11 cellular contexts compared by ENCODE assay signal in genomic region chr9:98121096-98121495, GRCh38. TPM values are rescaled to one million over a fixed set of nuclear protein-coding genes. Genes with fewer than 3 reads are reported as not detected.
DNase-seq lines count a peak whose midpoint lies in the region; ATAC-seq and TF ChIP-seq lines count a peak whose summit lies in the region.
"Had no signal": no experiment of that assay in that cellular context is flagged by ENCODE, and none has a peak within 500 bp of the region (broad histone marks: within the 10 kb centered on the region; RNA-seq: fewer than 3 reads in every experiment).

No MANE protein-coding gene starts in this region.

- H3K79me2 ChIP-seq in SU-DHL-6 (ENCODE audit: insufficient read depth, low read length): no peaks in the 10 kb centered on the region

- no peak overlapping the region for H3K9ac ChIP-seq in SU-DHL-6 (ENCODE audit: low read length)

- H3K4me2 ChIP-seq in SU-DHL-6 (ENCODE audit: low read depth, low read length, poor library complexity, severe bottlenecking): peak overlapping the region; percentile 2

- H3K4me1 Mint-ChIP-seq in activated naive CD8-positive, alpha-beta T cell (ENCODE audit: low read depth): peaks cover 48% of the 10 kb centered on the region
- H3K4me1 Mint-ChIP-seq in activated naive CD8-positive, alpha-beta T cell treated with anti-CD3 and anti-CD28 coated beads, Interleukin-2, amount 50 U/mL, for 24 hours: peaks cover 35% of the 10 kb centered on the region
- peaks cover 6% of the 10 kb centered on the region for H3K4me1 Mint-ChIP-seq in chondrocyte (ENCODE audit: low read depth)

- TF ChIP-seq CTCF in SU-DHL-6 (IDR thresholded peaks at IDR 0.05; ENCODE audit: insufficient read depth, low read length, poor library complexity, severe bottlenecking): no peak
- TF ChIP-seq CTCF in fibroblast of mammary gland (conservative IDR thresholded peaks at IDR 0.05; ENCODE audit: control insufficient read depth, insufficient read depth, low read depth, low read length): no peak
- TF ChIP-seq CTCF in chondrocyte (IDR thresholded peaks at IDR 0.05): no peak

- no peaks in the 10 kb centered on the region for H4K20me1 ChIP-seq in SU-DHL-6 (ENCODE audit: low read depth, low read length)

- no peak overlapping the region for H3K4me3 ChIP-seq in SU-DHL-6 (ENCODE audit: insufficient read depth, low read length, poor library complexity, severe bottlenecking)
- H3K4me3 ChIP-seq in fibroblast of mammary gland (ENCODE audit: control insufficient read depth, low read depth, low read length): no peak overlapping the region

- no peaks in the 10 kb centered on the region for H3K27me3 ChIP-seq in SU-DHL-6 (ENCODE audit: low read length)

- no peaks in the 10 kb centered on the region for H3K9me3 Mint-ChIP-seq in activated naive CD8-positive, alpha-beta T cell (ENCODE audit: low read depth)
- H3K9me3 Mint-ChIP-seq in activated naive CD8-positive, alpha-beta T cell treated with anti-CD3 and anti-CD28 coated beads, Interleukin-2, amount 50 U/mL, for 24 hours: no peaks in the 10 kb centered on the region
- no peaks in the 10 kb centered on the region for H3K9me3 Mint-ChIP-seq in chondrocyte (ENCODE audit: low read depth)
- H3K9me3 Mint-ChIP-seq: memory B cell had no signal

- ATAC-seq in activated naive CD8-positive, alpha-beta T cell treated with anti-CD3 and anti-CD28 coated beads, Interleukin-2, amount 50 U/mL, for 24 hours: no peak

- no peak overlapping the region for H2AFZ ChIP-seq in SU-DHL-6 (ENCODE audit: low read depth, low read length, severe bottlenecking)

- no peaks in the 10 kb centered on the region for H3K9me2 ChIP-seq in SU-DHL-6 (replicated peaks; ENCODE audit: insufficient read depth, low read length)

- H3K4me3 Mint-ChIP-seq in activated naive CD8-positive, alpha-beta T cell: peak overlapping the region; percentile 87
- H3K4me3 Mint-ChIP-seq in activated naive CD8-positive, alpha-beta T cell treated with anti-CD3 and anti-CD28 coated beads, Interleukin-2, amount 50 U/mL, for 24 hours: no peak overlapping the region
- no peak overlapping the region for H3K4me3 Mint-ChIP-seq in chondrocyte (ENCODE audit: unreplicated experiment)

- H3K9me3 ChIP-seq in SU-DHL-6 (ENCODE audit: insufficient read depth, low read length): no peaks in the 10 kb centered on the region

- H3K36me3 ChIP-seq in SU-DHL-6 (ENCODE audit: low read length): no peaks in the 10 kb centered on the region

- H3K27ac ChIP-seq in SU-DHL-6 (ENCODE audit: low read depth, low read length): no peak overlapping the region

- H3K27ac Mint-ChIP-seq in activated naive CD8-positive, alpha-beta T cell: peak overlapping the region; percentile 87
- H3K27ac Mint-ChIP-seq in activated naive CD8-positive, alpha-beta T cell treated with anti-CD3 and anti-CD28 coated beads, Interleukin-2, amount 50 U/mL, for 24 hours: no peak overlapping the region
- H3K27ac Mint-ChIP-seq in chondrocyte (ENCODE audit: unreplicated experiment): no peak overlapping the region

- no peaks in the 10 kb centered on the region for H3K27me3 Mint-ChIP-seq in activated naive CD8-positive, alpha-beta T cell
- H3K27me3 Mint-ChIP-seq in activated naive CD8-positive, alpha-beta T cell treated with anti-CD3 and anti-CD28 coated beads, Interleukin-2, amount 50 U/mL, for 24 hours: no peaks in the 10 kb centered on the region
- no peaks in the 10 kb centered on the region for H3K27me3 Mint-ChIP-seq in chondrocyte (ENCODE audit: low read depth)
- H3K27me3 Mint-ChIP-seq: memory B cell had no signal

- DNase-seq in activated naive CD8-positive, alpha-beta T cell treated with anti-CD3 and anti-CD28 coated beads, Interleukin-2, amount 50 U/mL, for 24 hours: no peak
- DNase-seq in fibroblast of mammary gland (ENCODE audit: low read depth) (peak; percentile 22), chondrocyte (ENCODE audit: low spot score) (no peak), NCI-H510A treated with DMSO at 0.1 percent for 48 hours (lab: John Stamatoyannopoulos, UW) (no peak), H4 (ENCODE audit: low spot score) (no peak), NCI-H128 (lab: John Stamatoyannopoulos, UW; ENCODE audit: unreplicated experiment) (no peak)
- DNase-seq: C1 segment of cervical spinal cord; stimulated activated CD4-positive, alpha-beta T cell treated with anti-CD3 and anti-CD28 coated beads, Interleukin-1b, Interleukin-23, amount 100 ng/mL, for 48 hours had no signal

- no peaks in the 10 kb centered on the region for H3K36me3 Mint-ChIP-seq in activated naive CD8-positive, alpha-beta T cell
- peaks cover 11% of the 10 kb centered on the region for H3K36me3 Mint-ChIP-seq in activated naive CD8-positive, alpha-beta T cell treated with anti-CD3 and anti-CD28 coated beads, Interleukin-2, amount 50 U/mL, for 24 hours (ENCODE audit: low read depth)
- H3K36me3 Mint-ChIP-seq in chondrocyte (ENCODE audit: low read depth): peaks cover under 1% of the 10 kb centered on the region
- H3K36me3 Mint-ChIP-seq: memory B cell had no signal

- no peaks in the 10 kb centered on the region for H3F3A ChIP-seq in SU-DHL-6 (ENCODE audit: insufficient read depth)

RNA-seq across cellular contexts. Expression of gene TRIM14, which starts 2.1 kb away (rescaled TPM):
- total RNA-seq in chondrocyte: 0.58 to 1.1 TPM (median 1.1 TPM) in 3 replicates
- total RNA-seq in H4 (2014; rRNA removed; shearing (Covaris generic)): 17.8 and 18.9 TPM in 2 replicates
